Comparison of ENCODE assay signal across 24 cellular contexts in the genomic region with DNA sequence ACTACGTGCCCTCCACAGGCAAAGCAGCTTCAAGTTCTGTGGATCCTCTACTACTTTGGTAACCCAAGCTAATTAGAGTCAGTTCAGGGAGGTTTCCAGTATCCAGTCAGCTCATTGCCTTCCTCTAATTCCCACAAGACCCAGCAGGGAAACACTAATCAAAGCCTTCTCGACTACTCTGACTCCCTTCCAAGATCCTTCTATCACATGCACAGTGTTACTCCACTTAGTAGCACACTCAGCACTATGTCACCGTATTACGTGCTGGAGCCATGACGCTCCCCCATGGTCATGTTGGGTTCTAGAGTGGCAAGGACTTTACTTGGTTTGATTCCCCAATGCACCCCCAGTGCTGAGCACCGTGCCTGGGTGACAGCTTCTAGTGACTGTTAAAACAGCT. TPM values are rescaled to one million over a fixed set of nuclear protein-coding genes. Genes with fewer than 3 reads are reported as not detected.
DNase-seq lines count a peak whose midpoint lies in the region; TF ChIP-seq lines count a peak whose summit lies in the region.
"Had no signal": no experiment of that assay in that cellular context is flagged by ENCODE, and none has a peak within 500 bp of the region (broad histone marks: within the 10 kb centered on the region; RNA-seq: fewer than 3 reads in every experiment).

No MANE protein-coding gene starts in this region.

- no peak overlapping the region for H3K4me2 ChIP-seq in osteoblast (ENCODE audit: insufficient read depth, low read length)

- H3K4me3 ChIP-seq in CD4-positive, alpha-beta memory T cell (ENCODE audit: low read length in 2 of 2): no peak overlapping the region
- H3K4me3 ChIP-seq in choroid plexus epithelial cell (ENCODE audit: low read depth, low read length) (no peak overlapping the region), osteoblast (ENCODE audit: insufficient read depth, low read length) (no peak overlapping the region)
- H3K4me3 ChIP-seq: adrenal gland had no signal

- H3K36me3 ChIP-seq in CD4-positive, alpha-beta memory T cell (ENCODE audit: insufficient read depth, low read length): peaks cover 11% of the 10 kb centered on the region
- peaks cover 10% of the 10 kb centered on the region for H3K36me3 ChIP-seq in osteoblast (ENCODE audit: insufficient read depth, low read length)

- CTCF ChIA-PET in CD4-positive, alpha-beta memory T cell (lab: Charles Lee; ENCODE audit: partially characterized antibody): interaction anchor here (1.7 kb wide), 1 partner anchor 34 kb away, joined by 7 read pairs; no protein-coding TSS in a partner anchor

- no peaks in the 10 kb centered on the region for H3K9me3 ChIP-seq in CD4-positive, alpha-beta memory T cell (ENCODE audit: control insufficient read depth in 1 of 2, low read length in 2 of 2)
- no peaks in the 10 kb centered on the region for H3K9me3 ChIP-seq in osteoblast (ENCODE audit: low read depth, low read length)
- H3K9me3 ChIP-seq: adrenal gland, BE2C had no signal

- H3K9me3 Mint-ChIP-seq in CD4-positive, alpha-beta memory T cell: peaks cover 0 to 2% (median 0%) of the 10 kb centered on the region in 8 donors
- H3K9me3 Mint-ChIP-seq in HFFc6: no peaks in the 10 kb centered on the region
- H3K9me3 Mint-ChIP-seq: activated CD4-positive, alpha-beta T cell treated with anti-CD3 and anti-CD28 coated beads, Interleukin-2, amount 10 ng/mL, durations not matched to agents 24 days and 14 days; nephron progenitor cell; stimulated activated naive CD8-positive, alpha-beta T cell treated with anti-CD3 and anti-CD28 coated beads, Interleukin-15, amount 100 ng/mL, for 72 hours; type B pancreatic cell had no signal

- no peak for DNase-seq in CD4-positive, alpha-beta memory T cell
- DNase-seq in HFFc6: no peak
- peak; percentile 52 for DNase-seq in choroid plexus epithelial cell (ENCODE audit: low read depth)
- DNase-seq in osteoblast (ENCODE audit: insufficient read length, low spot score, missing footprints): peak; percentile 15
- no peak for DNase-seq in stimulated activated naive CD4-positive, alpha-beta T cell treated with Interleukin-2 at 50 U/mL for 16 hours (lab: John Stamatoyannopoulos, UW)
- no peak for DNase-seq in DMS79 treated with DMSO at 0.1 percent for 48 hours (lab: John Stamatoyannopoulos, UW)
- DNase-seq in T1000 (lab: John Stamatoyannopoulos, UW): no peak
- DNase-seq: activated CD4-positive, alpha-beta T cell treated with anti-CD3 and anti-CD28 coated beads, Interleukin-2, amount 10 ng/mL, durations not matched to agents 24 days and 14 days; activated effector memory CD4-positive, alpha-beta T cell treated with anti-CD3 and anti-CD28 coated beads, Interleukin-2, amount 50 U/mL, for 16 hours; adrenal gland; BE2C; central memory CD4-positive, alpha-beta T cell; left colon; midbrain; MV-4-11; NCI-H1694 treated with DMSO at 0.1 percent for 48 hours; NCI-H774; nephron progenitor cell; SIG-M5; small intestine; stimulated activated CD4-positive, alpha-beta T cell treated with anti-CD3 and anti-CD28 coated beads, Interleukin-2, amount 100 ng/mL, for 48 hours; stimulated activated naive CD8-positive, alpha-beta T cell treated with anti-CD3 and anti-CD28 coated beads, Interleukin-15, amount 100 ng/mL, for 72 hours; T-helper 1 cell had no signal

- no peak for TF ChIP-seq CTCF in HFFc6 (IDR thresholded peaks at IDR 0.05)
- no peak for TF ChIP-seq CTCF in choroid plexus epithelial cell (conservative IDR thresholded peaks at IDR 0.05; ENCODE audit: low read depth, low read length)
- no peak for TF ChIP-seq CTCF in osteoblast (IDR thresholded peaks at IDR 0.05; ENCODE audit: extremely low read depth, low read depth, low read length)

- no peaks in the 10 kb centered on the region for H3K27me3 Mint-ChIP-seq in CD4-positive, alpha-beta memory T cell
- peaks cover 6% of the 10 kb centered on the region for H3K27me3 Mint-ChIP-seq in HFFc6 (ENCODE audit: insufficient read depth)
- H3K27me3 Mint-ChIP-seq: activated CD4-positive, alpha-beta T cell treated with anti-CD3 and anti-CD28 coated beads, Interleukin-2, amount 10 ng/mL, durations not matched to agents 24 days and 14 days; stimulated activated naive CD8-positive, alpha-beta T cell treated with anti-CD3 and anti-CD28 coated beads, Interleukin-15, amount 100 ng/mL, for 72 hours; type B pancreatic cell had no signal

- H3K27me3 ChIP-seq in CD4-positive, alpha-beta memory T cell (ENCODE audit: insufficient read depth, low read length): no peaks in the 10 kb centered on the region
- H3K27me3 ChIP-seq in osteoblast (ENCODE audit: insufficient read depth, low read length): no peaks in the 10 kb centered on the region
- H3K27me3 ChIP-seq: adrenal gland, BE2C had no signal

- no peak overlapping the region for H2AFZ ChIP-seq in osteoblast (ENCODE audit: low read length)

- H3K27ac ChIP-seq in CD4-positive, alpha-beta memory T cell (ENCODE audit: low read depth, low read length): no peak overlapping the region
- H3K27ac ChIP-seq in osteoblast (ENCODE audit: low read depth, low read length): peak overlapping the region; percentile 66
- H3K27ac ChIP-seq: adrenal gland had no signal

- no peaks in the 10 kb centered on the region for H4K20me1 ChIP-seq in osteoblast (ENCODE audit: insufficient read depth, low read length)

- no peaks in the 10 kb centered on the region for H3K4me1 ChIP-seq in CD4-positive, alpha-beta memory T cell (ENCODE audit: insufficient read depth, low read length)
- peaks cover 36% of the 10 kb centered on the region for H3K4me1 ChIP-seq in osteoblast (ENCODE audit: insufficient read depth, low read length)

- H3K4me1 Mint-ChIP-seq in CD4-positive, alpha-beta memory T cell: peaks cover 10 to 27% (median 18%) of the 10 kb centered on the region in 4 donors
- peaks cover 49% of the 10 kb centered on the region for H3K4me1 Mint-ChIP-seq in HFFc6 (ENCODE audit: low read depth)
- H3K4me1 Mint-ChIP-seq: activated CD4-positive, alpha-beta T cell treated with anti-CD3 and anti-CD28 coated beads, Interleukin-2, amount 10 ng/mL, durations not matched to agents 24 days and 14 days; stimulated activated naive CD8-positive, alpha-beta T cell treated with anti-CD3 and anti-CD28 coated beads, Interleukin-15, amount 100 ng/mL, for 72 hours had no signal

- no peaks in the 10 kb centered on the region for H3K79me2 ChIP-seq in osteoblast (ENCODE audit: insufficient read depth, low read length)

- intact Hi-C loops in CD4-positive, alpha-beta memory T cell (cut with micrococcal nuclease): loop anchor here (5.0 to 10.0 kb wide), 2 partner anchors 32 to 45 kb away; no protein-coding TSS in a partner anchor

- no peak overlapping the region for H3K4me3 Mint-ChIP-seq in CD4-positive, alpha-beta memory T cell
- H3K4me3 Mint-ChIP-seq in HFFc6: no peak overlapping the region
- H3K4me3 Mint-ChIP-seq: activated CD4-positive, alpha-beta T cell treated with anti-CD3 and anti-CD28 coated beads, Interleukin-2, amount 10 ng/mL, durations not matched to agents 24 days and 14 days; nephron progenitor cell; stimulated activated naive CD8-positive, alpha-beta T cell treated with anti-CD3 and anti-CD28 coated beads, Interleukin-15, amount 100 ng/mL, for 72 hours; type B pancreatic cell had no signal

- H3K27ac Mint-ChIP-seq in CD4-positive, alpha-beta memory T cell: peak overlapping the region in 4 of 7 donors; percentile 11 to 66 (median 34)
- H3K27ac Mint-ChIP-seq in HFFc6: peak overlapping the region; percentile 64; the same call in 1 of the 2 replicates
- H3K27ac Mint-ChIP-seq: activated CD4-positive, alpha-beta T cell treated with anti-CD3 and anti-CD28 coated beads, Interleukin-2, amount 10 ng/mL, durations not matched to agents 24 days and 14 days; nephron progenitor cell; stimulated activated naive CD8-positive, alpha-beta T cell treated with anti-CD3 and anti-CD28 coated beads, Interleukin-15, amount 100 ng/mL, for 72 hours; type B pancreatic cell had no signal

- H3K36me3 Mint-ChIP-seq in CD4-positive, alpha-beta memory T cell: peaks cover 41 to 42% of the 10 kb centered on the region in 2 donors
- peaks cover 32% of the 10 kb centered on the region for H3K36me3 Mint-ChIP-seq in HFFc6 (ENCODE audit: low read depth)

- POLR2A ChIA-PET in CD4-positive, alpha-beta memory T cell (lab: Charles Lee; ENCODE audit: partially characterized antibody): interaction anchor here (0.7 kb wide), 2 partner anchors 89 to 485 kb away, joined by 3 read pairs; no protein-coding TSS in a partner anchor

RNA-seq across cellular contexts. Expression of gene DCP2, which starts 53.0 kb away (rescaled TPM):
- total RNA-seq in CD4-positive, alpha-beta memory T cell: 100 to 1,000 TPM; 116 to 123 TPM
- 10 to 100 TPM; 54.0 to 75.4 TPM for polyA plus RNA-seq in CD4-positive, alpha-beta memory T cell
- 10 to 100 TPM; 16.4 to 18.4 (median 18.0) TPM for total RNA-seq in HFFc6 (2021; fragmentation: NEBNext Ultra II Directional; extraction: Animal tissue kit (Norgen Biotek cat#: 25700))
- total RNA-seq in osteoblast: 27.9 and 31.5 TPM in 2 replicates

Comparison
In these comparisons a context has a peak if more than half of its experiments do, and no peak if none do; other contexts are left out.
1. DNase-seq: peak in choroid plexus epithelial cell (single experiment) and osteoblast (single experiment); none in CD4-positive, alpha-beta memory T cell (0 of 5), HFFc6 (single experiment), stimulated activated naive CD4-positive, alpha-beta T cell treated with Interleukin-2 at 50 U/mL for 16 hours (single experiment), DMS79 treated with DMSO at 0.1 percent for 48 hours (single experiment) and T1000 (single experiment).